In genomic region chr7:142125576-142125975, GRCh38 we compare ENCODE assay signal across 34 cellular contexts. TPM values are rescaled to one million over a fixed set of nuclear protein-coding genes. Genes with fewer than 3 reads are reported as not detected.
"Had no signal": no experiment of that assay in that cellular context is flagged by ENCODE, and none has a peak within 500 bp of the region (broad histone marks: within the 10 kb centered on the region; RNA-seq: fewer than 3 reads in every experiment).

No MANE protein-coding gene starts in this region.

- DNase-seq: activated CD4-positive, alpha-beta memory T cell treated with anti-CD3 and anti-CD28 coated beads, Interleukin-2, amount 10 ng/mL, durations not matched to agents 7 days and 5 days; activated CD4-positive, alpha-beta T cell treated with anti-CD3 and anti-CD28 coated beads for 1 hour; activated CD4-positive, alpha-beta T cell treated with anti-CD3 and anti-CD28 coated beads for 48 hours; activated CD4-positive, CD25-positive, alpha-beta regulatory T cell; activated CD8-positive, alpha-beta memory T cell treated with anti-CD3 and anti-CD28 coated beads for 24 hours; activated CD8-positive, alpha-beta memory T cell treated with anti-CD3 and anti-CD28 coated beads, Interleukin-2, amount 10 ng/mL, durations not matched to agents 7 days and 5 days; activated CD8-positive, alpha-beta memory T cell treated with anti-CD3 and anti-CD28 coated beads, Interleukin-2, amount 50 U/mL, for 48 hours; activated effector memory CD4-positive, alpha-beta T cell treated with Interleukin-2 at 50 U/mL for 16 hours; activated naive CD4-positive, alpha-beta T cell treated with anti-CD3 and anti-CD28 coated beads, Interleukin-2, amount 10 ng/mL, durations not matched to agents 7 days and 5 days; activated naive CD8-positive, alpha-beta T cell treated with anti-CD3 and anti-CD28 coated beads, Interleukin-2, amount 50 U/mL, for 24 hours; activated T-cell treated with anti-CD3 and anti-CD28 coated beads, Interleukin-2, amount 50 U/mL, for 48 hours; anterior cingulate cortex; central memory CD4-positive, alpha-beta T cell; Kasumi-1; KG1; MG63; NCI-H1105; NCI-H1417 treated with DMSO at 0.1 percent for 48 hours; NCI-H187 treated with DMSO at 0.1 percent for 48 hours; NCI-H2081; NCI-H2171 treated with DMSO at 0.1 percent for 48 hours; NCI-H2227 treated with DMSO at 0.1 percent for 48 hours; NCI-H446; NCI-H510A treated with DMSO at 0.1 percent for 48 hours; NCI-H526 treated with DMSO at 0.1 percent for 48 hours; NCI-H82; NK-92 treated with Interleukin-12 subunit alpha and Interleukin-12 subunit beta, amount 100 ng/mL, for 24 hours; T1000; WERI-Rb-1 had no signal

- H3K27ac Mint-ChIP-seq: activated CD4-positive, alpha-beta memory T cell treated with anti-CD3 and anti-CD28 coated beads, Interleukin-2, amount 10 ng/mL, durations not matched to agents 7 days and 5 days; activated CD8-positive, alpha-beta memory T cell treated with anti-CD3 and anti-CD28 coated beads, Interleukin-2, amount 10 ng/mL, durations not matched to agents 7 days and 5 days; activated naive CD4-positive, alpha-beta T cell treated with anti-CD3 and anti-CD28 coated beads, Interleukin-2, amount 10 ng/mL, durations not matched to agents 7 days and 5 days; activated naive CD8-positive, alpha-beta T cell; activated naive CD8-positive, alpha-beta T cell treated with anti-CD3 and anti-CD28 coated beads, Interleukin-2, amount 50 U/mL, for 24 hours; brain had no signal

- H3K4me3 Mint-ChIP-seq: activated CD4-positive, alpha-beta memory T cell treated with anti-CD3 and anti-CD28 coated beads, Interleukin-2, amount 10 ng/mL, durations not matched to agents 7 days and 5 days; activated CD8-positive, alpha-beta memory T cell treated with anti-CD3 and anti-CD28 coated beads, Interleukin-2, amount 10 ng/mL, durations not matched to agents 7 days and 5 days; activated naive CD4-positive, alpha-beta T cell treated with anti-CD3 and anti-CD28 coated beads, Interleukin-2, amount 10 ng/mL, durations not matched to agents 7 days and 5 days; activated naive CD8-positive, alpha-beta T cell; activated naive CD8-positive, alpha-beta T cell treated with anti-CD3 and anti-CD28 coated beads, Interleukin-2, amount 50 U/mL, for 24 hours; brain had no signal

- H3K27me3 Mint-ChIP-seq: activated naive CD4-positive, alpha-beta T cell treated with anti-CD3 and anti-CD28 coated beads, Interleukin-2, amount 10 ng/mL, durations not matched to agents 7 days and 5 days; brain had no signal

- H3K9me3 Mint-ChIP-seq: activated CD4-positive, alpha-beta memory T cell treated with anti-CD3 and anti-CD28 coated beads, Interleukin-2, amount 10 ng/mL, durations not matched to agents 7 days and 5 days; activated naive CD4-positive, alpha-beta T cell treated with anti-CD3 and anti-CD28 coated beads, Interleukin-2, amount 10 ng/mL, durations not matched to agents 7 days and 5 days; activated naive CD8-positive, alpha-beta T cell treated with anti-CD3 and anti-CD28 coated beads, Interleukin-2, amount 50 U/mL, for 24 hours; brain had no signal

- H3K4me3 ChIP-seq: MG63, PC-9 had no signal

- H3K36me3 Mint-ChIP-seq: activated CD8-positive, alpha-beta memory T cell treated with anti-CD3 and anti-CD28 coated beads, Interleukin-2, amount 10 ng/mL, durations not matched to agents 7 days and 5 days; activated naive CD4-positive, alpha-beta T cell treated with anti-CD3 and anti-CD28 coated beads, Interleukin-2, amount 10 ng/mL, durations not matched to agents 7 days and 5 days; activated naive CD8-positive, alpha-beta T cell; brain had no signal

- H3K4me1 Mint-ChIP-seq: activated CD4-positive, alpha-beta memory T cell treated with anti-CD3 and anti-CD28 coated beads, Interleukin-2, amount 10 ng/mL, durations not matched to agents 7 days and 5 days; activated CD8-positive, alpha-beta memory T cell treated with anti-CD3 and anti-CD28 coated beads, Interleukin-2, amount 10 ng/mL, durations not matched to agents 7 days and 5 days; activated naive CD4-positive, alpha-beta T cell treated with anti-CD3 and anti-CD28 coated beads, Interleukin-2, amount 10 ng/mL, durations not matched to agents 7 days and 5 days; activated naive CD8-positive, alpha-beta T cell treated with anti-CD3 and anti-CD28 coated beads, Interleukin-2, amount 50 U/mL, for 24 hours; brain had no signal

RNA-seq across cellular contexts. Expression of gene MGAM2, which starts 14.1 kb away (rescaled TPM):
- total RNA-seq: activated CD4-positive, alpha-beta memory T cell treated with anti-CD3 and anti-CD28 coated beads, Interleukin-2, amount 10 ng/mL, durations not matched to agents 7 days and 5 days; activated CD8-positive, alpha-beta memory T cell treated with anti-CD3 and anti-CD28 coated beads, Interleukin-2, amount 10 ng/mL, durations not matched to agents 7 days and 5 days; PC-9; T-helper 1 cell treated with Interleukin-12 subunit alpha and Interleukin-12 subunit beta and Interleukin-4 antibody, amounts not matched to agents 30 ng/mL and 1 ng/mL, for 36 hours; T-helper 2 cell treated with Interferon-gamma antibody and Interleukin-4, amounts not matched to agents 100 ng/mL and 5 ng/mL, for 36 hours had no signal
